8 cellular contexts compared by ENCODE assay signal in the genomic region with DNA sequence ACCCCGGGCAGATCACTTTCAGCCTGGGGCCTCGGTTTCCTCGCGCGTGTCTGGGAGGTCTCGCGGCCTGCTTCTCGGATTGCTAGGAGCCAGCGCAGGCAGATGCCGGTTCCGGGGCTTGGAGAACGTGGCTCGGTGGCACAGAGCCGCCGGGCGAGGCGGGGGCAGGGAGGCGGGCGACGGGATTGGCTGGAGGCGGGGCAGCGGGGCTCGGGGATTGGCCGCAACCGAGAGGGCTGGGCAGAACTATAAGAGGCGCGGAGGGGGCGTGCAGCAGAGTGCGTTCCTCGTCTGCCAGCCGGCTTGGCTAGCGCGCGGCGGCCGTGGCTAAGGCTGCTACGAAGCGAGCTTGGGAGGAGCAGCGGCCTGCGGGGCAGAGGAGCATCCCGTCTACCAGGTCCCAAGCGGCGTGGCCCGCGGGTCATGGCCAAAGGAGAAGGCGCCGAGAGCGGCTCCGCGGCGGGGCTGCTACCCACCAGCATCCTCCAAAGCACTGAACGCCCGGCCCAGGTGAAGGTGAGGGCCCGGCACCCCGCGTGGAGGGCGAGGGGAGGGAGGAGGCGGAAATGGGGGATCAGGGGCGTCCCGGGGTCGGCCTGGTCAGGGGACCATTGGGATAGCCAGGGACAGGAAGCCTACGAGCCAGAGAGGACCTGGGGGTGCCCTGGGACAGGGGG. TPM values are rescaled to one million over a fixed set of nuclear protein-coding genes. Genes with fewer than 3 reads are reported as not detected.
DNase-seq lines count a peak whose midpoint lies in the region; ATAC-seq and FAIRE-seq lines count a peak whose summit lies in the region.

A gene (plus strand): TSS at position 276 of the 677 bp plus-strand sequence. CDS start 148 bp downstream, at position 424.

- CTCF ChIA-PET in T-cell (lab: Charles Lee): interaction anchor here (1.0 to 1.4 kb wide), 3 partner anchors 12 to 84 kb away, joined by 3 to 6 read pairs (median 4); no protein-coding TSS in a partner anchor

- no peaks in the 10 kb centered on the region for H3K9me3 ChIP-seq in right cardiac atrium (ENCODE audit: control insufficient read depth, low read length)

- FAIRE-seq in G401.6 (lab: Jason Lieb, UNC) (peak; percentile 53), urothelium cell line (lab: Jason Lieb, UNC) (no peak)

- DNase-seq in NCI-H1417 (lab: John Stamatoyannopoulos, UW) (peak; percentile 89 to 95 (median 92)), T-cell (peak; percentile 75 to 89 (median 83)), right cardiac atrium (peak; percentile 95 to 97 (median 97)), pulmonary artery endothelial cell (ENCODE audit: low read depth, low spot score) (peak; percentile 60), urothelium cell line (ENCODE audit: low spot score) (peak; percentile 82)

- no peak within 1 kb of the TSS for H3K27ac Mint-ChIP-seq in T-cell

- POLR2A ChIA-PET in T-cell (lab: Charles Lee): no interaction called here

- under 1% methylated on average over 62 of the region's 62 CpGs for WGBS in right cardiac atrium

- peak within 1 kb of the TSS; percentile 87 to 91 (median 87) for H3K4me3 Mint-ChIP-seq in T-cell

- H3K27ac ChIP-seq in angular gyrus (ENCODE audit: low read depth, low read length): peak within 1 kb of the TSS; percentile 52
- peak within 1 kb of the TSS; percentile 6 for H3K27ac ChIP-seq in right cardiac atrium (ENCODE audit: low read length)

- peak; percentile 76 for ATAC-seq in HG02571 (IDR thresholded peaks at IDR 0.05; ENCODE audit: unreplicated experiment)
- ATAC-seq in T-cell (replicated peaks in 1 of 4): peak; percentile 97 to 98 (median 98)
- ATAC-seq in right cardiac atrium: peak; percentile 98

- H3K27me3 Mint-ChIP-seq in T-cell: no peaks in the 10 kb centered on the region

- H3K27me3 ChIP-seq in right cardiac atrium (ENCODE audit: control insufficient read depth, insufficient read depth): no peaks in the 10 kb centered on the region

- H3K36me3 Mint-ChIP-seq in T-cell: no peaks in the 10 kb centered on the region

- peak within 1 kb of the TSS; percentile 55 for H3K4me3 ChIP-seq in right cardiac atrium (ENCODE audit: low read length)

- peaks cover 20 to 26% (median 22%) of the 10 kb centered on the region in 3 donors for H3K4me1 Mint-ChIP-seq in T-cell

- intact Hi-C loops in right cardiac atrium (cut with DNase I): no loop called here

- no peaks in the 10 kb centered on the region for H3K4me1 ChIP-seq in right cardiac atrium (ENCODE audit: control insufficient read depth, insufficient read depth, low read length)

- H3K9me3 Mint-ChIP-seq in T-cell: no peaks in the 10 kb centered on the region

RNA-seq across cellular contexts. Expression of the gene that starts here (rescaled TPM):
- total RNA-seq in T-cell (1 to 10 TPM in 4 of 5 donors, under 1 TPM in 1; 0.39 to 3.5 (median 1.4) TPM), right cardiac atrium (1 to 10 TPM in 1 of 4 donors, under 1 TPM in 3; 0.31 to 1.1 (median 0.81) TPM), pulmonary artery endothelial cell (2.7 and 2.9 TPM in 2 replicates)
- 0.43 TPM for polyA plus RNA-seq in right cardiac atrium

Comparison
In these comparisons a context has a peak if more than half of its experiments do, and no peak if none do; other contexts are left out.
1. Peak in every context shown above with its lines: DNase-seq, ATAC-seq, H3K4me3 ChIP-seq and H3K27ac ChIP-seq.